Comparison of ENCODE assay signal across 19 cellular contexts in genomic region chr3:186286114-186286513, GRCh38.
"Had no signal": no experiment of that assay in that cellular context is flagged by ENCODE, and none has a peak within 500 bp of the region (broad histone marks: within the 10 kb centered on the region; RNA-seq: fewer than 3 reads in every experiment).

No MANE protein-coding gene starts in this region.

- H3K27me3 ChIP-seq: ascending aorta, transverse colon had no signal

- H3K9me3 ChIP-seq: ascending aorta, transverse colon had no signal

- H3K4me3 ChIP-seq: ascending aorta, coronary artery, lung, transverse colon had no signal

- DNase-seq: activated CD4-positive, alpha-beta T cell treated with anti-CD3 and anti-CD28 coated beads for 48 hours; activated CD8-positive, alpha-beta memory T cell treated with anti-CD3 and anti-CD28 coated beads, Interleukin-2, amount 50 U/mL, for 48 hours; activated CD8-positive, alpha-beta T cell treated with anti-CD3 and anti-CD28 coated beads, Interleukin-2, amount 10 ng/mL, durations not matched to agents 7 days and 5 days; activated naive CD4-positive, alpha-beta T cell treated with Interleukin-2 at 50 U/mL for 16 hours; activated naive CD8-positive, alpha-beta T cell treated with anti-CD3 and anti-CD28 coated beads, Interleukin-2, amount 50 U/mL, for 24 hours; caudate nucleus; effector memory CD4-positive, alpha-beta T cell; hypothalamus; left cardiac atrium; natural killer cell; posterior cingulate gyrus; right cardiac atrium; T-cell; T1000; transverse colon had no signal

- H3K27ac ChIP-seq: ascending aorta, coronary artery, transverse colon had no signal

- ATAC-seq: activated CD8-positive, alpha-beta T cell treated with anti-CD3 and anti-CD28 coated beads, Interleukin-2, amount 10 ng/mL, durations not matched to agents 7 days and 5 days; activated naive CD8-positive, alpha-beta T cell treated with anti-CD3 and anti-CD28 coated beads, Interleukin-2, amount 50 U/mL, for 24 hours; left cardiac atrium; natural killer cell; right cardiac atrium; stimulated activated memory B cell treated with anti-CD40 and anti-IgM and Interleukin-4, amounts not matched to agents 10 μg/mL and 1 μg/mL and 100 μg/mL, for 72 hours; T-cell had no signal

- H3K36me3 ChIP-seq: ascending aorta, transverse colon had no signal
